ENCODE assay signal across 14 cellular contexts in the genomic region with DNA sequence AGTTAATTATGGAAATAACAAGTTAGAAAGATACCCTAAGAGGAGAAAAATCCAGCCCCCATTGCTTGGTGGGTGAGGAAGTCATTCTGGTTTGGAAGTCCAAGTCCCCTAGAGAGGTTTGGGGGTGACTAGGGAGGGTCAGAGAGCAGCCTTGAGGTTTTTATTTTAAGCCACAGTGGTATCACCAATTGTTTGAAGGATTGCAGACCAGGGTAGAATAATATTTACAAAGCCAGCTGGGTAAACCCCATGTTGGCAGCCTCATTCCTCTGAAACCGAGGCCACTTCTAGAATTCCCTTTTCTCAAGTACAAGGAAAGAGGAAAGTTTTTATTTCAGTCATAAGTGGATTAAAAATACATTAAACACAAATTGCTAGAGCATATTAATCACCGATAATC.
"Had no signal": no experiment of that assay in that cellular context is flagged by ENCODE, and none has a peak within 500 bp of the region (broad histone marks: within the 10 kb centered on the region; RNA-seq: fewer than 3 reads in every experiment).

No MANE protein-coding gene starts in this region.

- H3K9me3 ChIP-seq: heart left ventricle, upper lobe of left lung had no signal

- H3K27me3 ChIP-seq: heart left ventricle, neural progenitor cell, upper lobe of left lung had no signal

- H3K4me1 ChIP-seq: heart left ventricle had no signal

- H3K4me3 ChIP-seq: heart left ventricle, neural progenitor cell, upper lobe of left lung had no signal

- ATAC-seq: activated CD8-positive, alpha-beta memory T cell treated with anti-CD3 and anti-CD28 coated beads, Interleukin-2, amount 10 ng/mL, durations not matched to agents 7 days and 5 days; heart left ventricle; left ventricle myocardium superior; right cardiac atrium; stimulated activated effector memory CD8-positive, alpha-beta T cell treated with anti-CD3 and anti-CD28 coated beads, Interleukin-12 subunit alpha, Interleukin-12 subunit beta, amount 100 ng/mL, for 72 hours had no signal

- H3K27ac ChIP-seq: heart left ventricle, neural progenitor cell, upper lobe of left lung had no signal

- H3K36me3 ChIP-seq: heart left ventricle, neural progenitor cell, upper lobe of left lung had no signal

- DNase-seq: activated CD4-positive, alpha-beta T cell treated with anti-CD3 and anti-CD28 coated beads, Interleukin-2, amount 50 U/mL, for 48 hours; activated CD4-positive, CD25-positive, alpha-beta regulatory T cell treated with anti-CD3 and anti-CD28 coated beads, Interleukin-2, amount 50 U/mL, for 72 hours; activated CD8-positive, alpha-beta memory T cell treated with anti-CD3 and anti-CD28 coated beads, Interleukin-2, amount 10 ng/mL, durations not matched to agents 7 days and 5 days; activated gamma-delta T cell treated with Interleukin-2 at 50 U/mL for 16 hours; activated naive CD8-positive, alpha-beta T cell treated with anti-CD3 and anti-CD28 coated beads for 36 hours; activated T-cell treated with anti-CD3 and anti-CD28 coated beads, Interleukin-2, amount 50 U/mL, for 48 hours; heart left ventricle; islet precursor cell; left ventricle myocardium superior; right cardiac atrium; T-helper 2 cell; upper lobe of left lung had no signal
